In the genomic region with DNA sequence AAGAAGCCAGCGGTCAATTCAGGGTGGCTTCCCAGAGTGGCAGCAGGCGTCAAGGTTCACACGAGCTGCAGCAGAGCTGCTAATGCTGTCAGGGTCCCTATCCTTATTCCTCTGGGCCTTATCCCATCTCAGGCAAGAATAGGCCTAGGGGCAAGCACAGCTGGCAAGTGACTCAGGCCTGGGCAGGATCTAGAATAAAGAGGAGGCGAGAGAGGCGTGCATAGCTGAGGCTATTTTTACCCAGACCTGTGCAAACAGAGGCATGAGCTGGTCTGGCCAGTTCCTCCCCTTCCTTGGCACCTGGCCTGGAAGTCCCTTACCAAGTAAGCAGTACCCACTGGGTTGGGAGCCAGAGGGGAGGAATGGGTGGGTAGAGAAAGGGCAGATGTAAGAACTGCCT, we compare ENCODE assay signal across 8 cellular contexts.
A peak's percentile ranks its signal among the peaks of the same experiment; 100 is the strongest.
DNase-seq lines count a peak whose midpoint lies in the region; ATAC-seq lines count a peak whose summit lies in the region.

No MANE protein-coding gene starts in this region.

- ATAC-seq in GM19372 (IDR thresholded peaks at IDR 0.05; ENCODE audit: low read depth, unreplicated experiment) = peak; percentile 96
- peak; percentile 98 for ATAC-seq in HG03280 (IDR thresholded peaks at IDR 0.05; ENCODE audit: unreplicated experiment)

- peak; percentile 75 for DNase-seq in CD1c-positive myeloid dendritic cell (ENCODE audit: extremely low spot score)
- peak; percentile 66 for DNase-seq in SHP77 treated with DMSO at 0.1 percent for 48 hours (lab: John Stamatoyannopoulos, UW)
- DNase-seq in islet precursor cell = peak; percentile 85
- DNase-seq in activated T-cell treated with anti-CD3 and anti-CD28 coated beads for 4 hours = no peak
- no peak for DNase-seq in HCEC 1CT
- no peak for DNase-seq in stimulated activated naive CD4-positive, alpha-beta T cell (lab: John Stamatoyannopoulos, UW)

Comparison
In these comparisons a context has a peak if more than half of its experiments do, and no peak if none do; other contexts are left out.
1. DNase-seq: peak in CD1c-positive myeloid dendritic cell (single experiment), SHP77 treated with DMSO at 0.1 percent for 48 hours (single experiment) and islet precursor cell (single experiment); none in activated T-cell treated with anti-CD3 and anti-CD28 coated beads for 4 hours (single experiment), HCEC 1CT (single experiment) and stimulated activated naive CD4-positive, alpha-beta T cell (0 of 6).